16 cellular contexts compared by ENCODE assay signal in genomic region chr11:134536219-134536618, GRCh38.
DNase-seq lines count a peak whose midpoint lies in the region; ATAC-seq and TF ChIP-seq lines count a peak whose summit lies in the region.
"Had no signal": no experiment of that assay in that cellular context is flagged by ENCODE, and none has a peak within 500 bp of the region (broad histone marks: within the 10 kb centered on the region; RNA-seq: fewer than 3 reads in every experiment).

No MANE protein-coding gene starts in this region.

- no peak overlapping the region for H3K27ac Mint-ChIP-seq in activated naive CD4-positive, alpha-beta T cell treated with anti-CD3 and anti-CD28 coated beads, Interleukin-2, amount 10 ng/mL, durations not matched to agents 7 days and 5 days
- H3K27ac Mint-ChIP-seq in natural killer cell: no peak overlapping the region
- H3K27ac Mint-ChIP-seq: CD8-positive, alpha-beta T cell had no signal

- H3K27me3 ChIP-seq in RWPE2 (ENCODE audit: insufficient read depth, poor library complexity, severe bottlenecking) (no peaks in the 10 kb centered on the region), upper lobe of right lung (peaks cover 12% of the 10 kb centered on the region)

- CTCF ChIA-PET in activated naive CD4-positive, alpha-beta T cell treated with anti-CD3 and anti-CD28 coated beads, Interleukin-2, amount 10 ng/mL, durations not matched to agents 7 days and 5 days (lab: Charles Lee): no interaction called here

- peaks cover 40% of the 10 kb centered on the region for H3K27me3 Mint-ChIP-seq in activated naive CD4-positive, alpha-beta T cell treated with anti-CD3 and anti-CD28 coated beads, Interleukin-2, amount 10 ng/mL, durations not matched to agents 7 days and 5 days
- peaks cover 26 to 39% of the 10 kb centered on the region in 2 donors for H3K27me3 Mint-ChIP-seq in natural killer cell (ENCODE audit: low read depth in 2 of 2)

- H3K4me1 ChIP-seq in RWPE2 (ENCODE audit: insufficient read depth, poor library complexity, severe bottlenecking) (no peaks in the 10 kb centered on the region), upper lobe of right lung (no peaks in the 10 kb centered on the region)
- H3K4me1 ChIP-seq: HAP-1 had no signal

- no peak for ATAC-seq in RWPE2 (ENCODE audit: low read depth)
- peak in 1 of 3 donors; percentile 32 for ATAC-seq in natural killer cell
- no peak for ATAC-seq in upper lobe of right lung
- ATAC-seq: CD8-positive, alpha-beta T cell had no signal

- H3K4me3 ChIP-seq in RWPE2 (ENCODE audit: severe bottlenecking): no peak overlapping the region
- H3K4me3 ChIP-seq in upper lobe of right lung: no peak overlapping the region
- H3K4me3 ChIP-seq: HAP-1 had no signal

- no peaks in the 10 kb centered on the region for H3K36me3 Mint-ChIP-seq in activated naive CD4-positive, alpha-beta T cell treated with anti-CD3 and anti-CD28 coated beads, Interleukin-2, amount 10 ng/mL, durations not matched to agents 7 days and 5 days
- no peaks in the 10 kb centered on the region for H3K36me3 Mint-ChIP-seq in natural killer cell
- H3K36me3 Mint-ChIP-seq: CD8-positive, alpha-beta T cell had no signal

- no peaks in the 10 kb centered on the region for H3K9me3 Mint-ChIP-seq in activated naive CD4-positive, alpha-beta T cell treated with anti-CD3 and anti-CD28 coated beads, Interleukin-2, amount 10 ng/mL, durations not matched to agents 7 days and 5 days
- H3K9me3 Mint-ChIP-seq in natural killer cell: no peaks in the 10 kb centered on the region

- H3K27ac ChIP-seq in RWPE2 (ENCODE audit: poor library complexity, severe bottlenecking): no peak overlapping the region
- H3K27ac ChIP-seq in upper lobe of right lung: no peak overlapping the region

- H3K36me3 ChIP-seq in RWPE2 (ENCODE audit: low read depth) (no peaks in the 10 kb centered on the region), upper lobe of right lung (no peaks in the 10 kb centered on the region)
- H3K36me3 ChIP-seq: HAP-1 had no signal

- no peak for TF ChIP-seq CTCF in RWPE2 (IDR thresholded peaks at IDR 0.05; ENCODE audit: poor library complexity, severe bottlenecking)
- no peak for TF ChIP-seq CTCF in natural killer cell (IDR thresholded peaks at IDR 0.05)
- no peak for TF ChIP-seq CTCF in upper lobe of right lung (IDR thresholded peaks at IDR 0.05)

- H3K4me1 Mint-ChIP-seq in activated naive CD4-positive, alpha-beta T cell treated with anti-CD3 and anti-CD28 coated beads, Interleukin-2, amount 10 ng/mL, durations not matched to agents 7 days and 5 days: no peaks in the 10 kb centered on the region
- peaks cover 14 to 18% of the 10 kb centered on the region in 2 donors for H3K4me1 Mint-ChIP-seq in natural killer cell

- H3K4me3 Mint-ChIP-seq in activated naive CD4-positive, alpha-beta T cell treated with anti-CD3 and anti-CD28 coated beads, Interleukin-2, amount 10 ng/mL, durations not matched to agents 7 days and 5 days: no peak overlapping the region
- peak overlapping the region; percentile 58 for H3K4me3 Mint-ChIP-seq in natural killer cell
- H3K4me3 Mint-ChIP-seq: CD8-positive, alpha-beta T cell had no signal

- intact Hi-C loops in natural killer cell (cut with micrococcal nuclease) (no loop called here), upper lobe of right lung (cut with DNase I) (no loop called here)

- H3K9me3 ChIP-seq in RWPE2 (ENCODE audit: severe bottlenecking): no peaks in the 10 kb centered on the region
- no peaks in the 10 kb centered on the region for H3K9me3 ChIP-seq in upper lobe of right lung
- H3K9me3 ChIP-seq: HAP-1 had no signal

- DNase-seq in activated naive CD4-positive, alpha-beta T cell treated with anti-CD3 and anti-CD28 coated beads, Interleukin-2, amount 10 ng/mL, durations not matched to agents 7 days and 5 days: peak; percentile 1
- DNase-seq in activated naive CD4-positive, alpha-beta T cell treated with Interleukin-2 at 50 U/mL for 16 hours: no peak
- peak; percentile 15 for DNase-seq in RWPE2 (ENCODE audit: low spot score)
- DNase-seq in natural killer cell: no peak
- DNase-seq in upper lobe of right lung: peak; percentile 57
- no peak for DNase-seq in EL
- DNase-seq in H4 (ENCODE audit: low spot score): no peak
- DNase-seq: Karpas-422, NCI-H1417, NCI-H1930, NCI-H2171 treated with DMSO at 0.1 percent for 48 hours, NCI-H510A, NCI-H82, Right ventricle myocardium superior had no signal

Comparison
In these comparisons a context has a peak if more than half of its experiments do, and no peak if none do; other contexts are left out.
1. DNase-seq: peak in activated naive CD4-positive, alpha-beta T cell treated with anti-CD3 and anti-CD28 coated beads, Interleukin-2, amount 10 ng/mL, durations not matched to agents 7 days and 5 days (single experiment), RWPE2 (single experiment) and upper lobe of right lung (single experiment); none in activated naive CD4-positive, alpha-beta T cell treated with Interleukin-2 at 50 U/mL for 16 hours (single experiment), natural killer cell (single experiment), EL (single experiment) and H4 (single experiment).